In the genomic region with DNA sequence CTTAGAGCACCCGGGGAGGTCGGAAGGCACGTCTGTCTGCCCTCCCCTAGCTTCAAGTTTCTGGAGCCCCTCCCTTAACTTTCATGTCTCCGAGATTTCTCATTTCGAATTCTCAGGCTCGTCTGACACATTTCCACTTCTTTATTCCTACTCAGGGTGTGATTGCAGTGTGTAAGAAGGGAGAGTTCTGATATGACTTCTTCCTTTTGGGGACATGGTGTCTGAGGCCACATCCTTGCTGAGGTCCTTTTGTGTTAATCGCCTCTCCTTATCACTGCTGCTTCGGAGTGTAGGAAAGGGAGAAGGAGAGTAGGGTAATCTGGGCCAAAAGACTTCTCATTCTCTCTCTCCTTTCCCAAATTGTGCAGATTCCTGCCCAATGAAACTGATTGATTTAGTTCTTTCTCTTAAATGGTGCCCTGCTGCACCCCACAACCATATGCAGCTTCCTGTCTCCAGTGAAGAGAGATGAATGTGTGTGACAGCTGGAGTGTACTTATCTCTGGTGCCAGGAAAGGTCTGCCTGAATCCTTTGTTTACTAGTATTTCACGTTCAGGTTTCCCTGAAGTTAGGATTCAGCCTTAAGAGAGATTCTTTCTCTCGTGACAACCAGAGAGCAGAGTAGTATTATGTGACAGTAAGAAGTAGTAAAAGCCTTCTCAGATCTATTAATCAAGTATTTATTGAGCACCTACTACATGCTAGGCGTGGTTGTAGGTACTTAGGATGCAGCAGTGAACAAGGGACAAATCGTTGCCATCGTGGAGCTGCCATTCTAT, we compare ENCODE assay signal across 8 cellular contexts. TPM values are rescaled to one million over a fixed set of nuclear protein-coding genes. Genes with fewer than 3 reads are reported as not detected.
A peak's percentile ranks its signal among the peaks of the same experiment; 100 is the strongest.
DNase-seq lines count a peak whose midpoint lies in the region; ATAC-seq, FAIRE-seq and TF ChIP-seq lines count a peak whose summit lies in the region.

No MANE protein-coding gene starts in this region.

- peak; percentile 7 for ATAC-seq in activated naive CD8-positive, alpha-beta T cell treated with anti-CD3 and anti-CD28 coated beads, Interleukin-2, amount 10 ng/mL, durations not matched to agents 7 days and 5 days (ENCODE audit: low read depth)
- ATAC-seq in HepG2 (0 out of 3 replicates have a peak, but pooled peaks have one; percentile 8), HG03039 (IDR thresholded peaks at IDR 0.05; ENCODE audit: unreplicated experiment) (no peak)

- H3K4me3 ChIP-seq in HUES64 (ENCODE audit: low read length) (peak overlapping the region; percentile 93), HepG2 (replicated peaks in 1 of 3; ENCODE audit: insufficient read depth in 1 of 3, low read depth in 2 of 3, low read length in 3 of 3) (peak overlapping the region; percentile 83 to 95 (median 90))

- H3K4me1 ChIP-seq in HUES64 (ENCODE audit: insufficient read depth, low read length) (peaks cover 13% of the 10 kb centered on the region), HepG2 (ENCODE audit: insufficient read depth, low read length) (peaks cover 49% of the 10 kb centered on the region)

- FAIRE-seq in HepG2 (lab: Jason Lieb, UNC), result no peak

- H3K9me3 ChIP-seq in HUES64 (ENCODE audit: insufficient read depth, low read depth, low read length), result no peaks in the 10 kb centered on the region
- H3K9me3 ChIP-seq in HepG2 (ENCODE audit: low read length), result no peaks in the 10 kb centered on the region

- no peaks in the 10 kb centered on the region for H3K27me3 ChIP-seq in HUES64 (ENCODE audit: insufficient read depth, low read length)
- H3K27me3 ChIP-seq in HepG2 (ENCODE audit: control insufficient read depth in 1 of 2, insufficient read depth in 2 of 2, low read length in 2 of 2), result no peaks in the 10 kb centered on the region; a peak in 1 of 5 replicates

- no peak for TF ChIP-seq POLR2A in HepG2 (IDR thresholded peaks at IDR 0.05; ENCODE audit: insufficient read depth in 1 of 2, low read depth in 2 of 2, low read length in 2 of 2)

- peak overlapping the region; percentile 92 for H3K27ac ChIP-seq in HUES64 (ENCODE audit: low read depth, low read length)
- H3K27ac ChIP-seq in HepG2 (ENCODE audit: extremely low read length, insufficient read depth, low read length), result peak overlapping the region; percentile 82

- no peak for TF ChIP-seq EP300 in HepG2 (IDR thresholded peaks at IDR 0.05; ENCODE audit: low read depth in 2 of 2, low read length in 2 of 2)
- TF ChIP-seq EP300 in HepG2 (CRISPR knock-in tag; IDR thresholded peaks at IDR 0.05; ENCODE audit: borderline replicate concordance), result no peak

- H3K79me2 ChIP-seq in HepG2 (ENCODE audit: insufficient read depth, low read length), result peaks cover 52% of the 10 kb centered on the region

- H2AFZ ChIP-seq in HepG2 (ENCODE audit: low read length), result no peak overlapping the region

- CTCF ChIA-PET in HepG2 (lab: Yijun Ruan, JAX; ENCODE audit: low intra/inter-chr PET ratio, low total read pairs), result interaction anchor here (1.5 kb wide), 2 partner anchors 34 to 112 kb away, joined by 5 to 19 read pairs; no protein-coding TSS in a partner anchor

- H3K4me1 Mint-ChIP-seq in activated naive CD8-positive, alpha-beta T cell treated with anti-CD3 and anti-CD28 coated beads, Interleukin-2, amount 10 ng/mL, durations not matched to agents 7 days and 5 days, result peaks cover 39% of the 10 kb centered on the region
- peaks cover 34% of the 10 kb centered on the region for H3K4me1 Mint-ChIP-seq in type B pancreatic cell (ENCODE audit: unreplicated experiment)

- POLR2A ChIA-PET in activated naive CD8-positive, alpha-beta T cell treated with anti-CD3 and anti-CD28 coated beads, Interleukin-2, amount 10 ng/mL, durations not matched to agents 7 days and 5 days (lab: Charles Lee), result interaction anchor here (0.6 to 1.6 kb wide), 15 partner anchors 12 to 176 kb away, joined by 3 to 8 read pairs (median 4); a partner anchor contains a TSS
- POLR2A ChIA-PET in HepG2 (lab: Yijun Ruan, JAX), result no interaction called here

- TF ChIP-seq CTCF in HepG2 (CRISPR knock-in tag; IDR thresholded peaks at IDR 0.05) (no peak), type B pancreatic cell (conservative IDR thresholded peaks at IDR 0.05) (no peak)

- in situ Hi-C loops in HepG2 (cut with HindIII; ENCODE audit: extremely low pct_ligation_motif_present, low pct_unique_long_range_greater_than_20kb), result no loop called here

- TF ChIP-seq RAD21 in HepG2 (CRISPR knock-in tag; IDR thresholded peaks at IDR 0.05), result no peak

- H3K9me3 Mint-ChIP-seq in activated naive CD8-positive, alpha-beta T cell treated with anti-CD3 and anti-CD28 coated beads, Interleukin-2, amount 10 ng/mL, durations not matched to agents 7 days and 5 days, result no peaks in the 10 kb centered on the region
- H3K9me3 Mint-ChIP-seq in type B pancreatic cell, result no peaks in the 10 kb centered on the region

- H3K36me3 ChIP-seq in HUES64 (ENCODE audit: insufficient read depth, low read length) (peaks cover 6% of the 10 kb centered on the region), HepG2 (replicated peaks in 1 of 2; ENCODE audit: control insufficient read depth in 1 of 2, insufficient read depth in 2 of 2, low read length in 2 of 2) (no peaks in the 10 kb centered on the region; a peak in 1 of 5 replicates)

- H3K4me3 Mint-ChIP-seq in activated naive CD8-positive, alpha-beta T cell treated with anti-CD3 and anti-CD28 coated beads, Interleukin-2, amount 10 ng/mL, durations not matched to agents 7 days and 5 days, result peak overlapping the region; percentile 94
- peak overlapping the region; percentile 91 for H3K4me3 Mint-ChIP-seq in type B pancreatic cell

- intact Hi-C loops in HepG2 (cut with micrococcal nuclease; ENCODE audit: unreplicated experiment) (loop anchor here (5.0 kb wide), 1 partner anchor 195 kb away; no protein-coding TSS in a partner anchor), head of caudate nucleus (cut with DNase I) (loop anchor here (5.0 kb wide), 1 partner anchor 185 kb away; no protein-coding TSS in a partner anchor)

- WGBS in HUES64, result 25% methylated on average over 10 of the region's 13 CpGs
- 3% methylated on average over 13 of the region's 13 CpGs for WGBS in HepG2 (ENCODE audit: low lambda C conversion rate)

- DNase-seq in NCI-H82 (lab: John Stamatoyannopoulos, UW), result peak; percentile 68
- no peak for DNase-seq in NCI-H82 treated with DMSO at 0.1 percent for 48 hours (lab: John Stamatoyannopoulos, UW; ENCODE audit: unreplicated experiment)
- no peak for DNase-seq in activated naive CD8-positive, alpha-beta T cell treated with anti-CD3 and anti-CD28 coated beads, Interleukin-2, amount 10 ng/mL, durations not matched to agents 7 days and 5 days
- no peak for DNase-seq in HepG2 (ENCODE audit: low spot score)
- no peak for DNase-seq in type B pancreatic cell (ENCODE audit: extremely low spot score, unreplicated experiment)
- DNase-seq in head of caudate nucleus, result no peak

- BruUV-seq in HepG2 (replicated peaks; lab: Mats Ljungman, UMichigan), result TSS peak; percentile 85

- H3K9ac ChIP-seq in HUES64 (ENCODE audit: low read depth, low read length) (peak overlapping the region; percentile 84), HepG2 (ENCODE audit: insufficient read depth, low read depth, low read length) (peak overlapping the region; percentile 90)

- H4K20me1 ChIP-seq in HepG2 (ENCODE audit: insufficient read depth, low read length), result no peaks in the 10 kb centered on the region

- H3K36me3 Mint-ChIP-seq in activated naive CD8-positive, alpha-beta T cell treated with anti-CD3 and anti-CD28 coated beads, Interleukin-2, amount 10 ng/mL, durations not matched to agents 7 days and 5 days, result peaks cover 31% of the 10 kb centered on the region
- peaks cover 11% of the 10 kb centered on the region for H3K36me3 Mint-ChIP-seq in type B pancreatic cell

- H3K27ac Mint-ChIP-seq in activated naive CD8-positive, alpha-beta T cell treated with anti-CD3 and anti-CD28 coated beads, Interleukin-2, amount 10 ng/mL, durations not matched to agents 7 days and 5 days, result peak overlapping the region; percentile 89
- H3K27ac Mint-ChIP-seq in type B pancreatic cell, result peak overlapping the region; percentile 97

- no peaks in the 10 kb centered on the region for H3K27me3 Mint-ChIP-seq in activated naive CD8-positive, alpha-beta T cell treated with anti-CD3 and anti-CD28 coated beads, Interleukin-2, amount 10 ng/mL, durations not matched to agents 7 days and 5 days
- H3K27me3 Mint-ChIP-seq in type B pancreatic cell, result no peaks in the 10 kb centered on the region

- peak overlapping the region; percentile 80 for H3K4me2 ChIP-seq in HepG2 (ENCODE audit: low read depth, low read length)

RNA-seq across cellular contexts. Expression of a gene that starts 0.7 kb away (rescaled TPM):
- 61.5 TPM for polyA plus RNA-seq in HUES64 (2013, experiment 1 of 2)
- 66.2 TPM for polyA plus RNA-seq in HUES64 (2013, experiment 2 of 2)
- total RNA-seq in activated naive CD8-positive, alpha-beta T cell treated with anti-CD3 and anti-CD28 coated beads, Interleukin-2, amount 10 ng/mL, durations not matched to agents 7 days and 5 days, result 100 to 1,000 TPM; 117 to 127 TPM
- total RNA-seq in HepG2 (2016; rRNA removed; fragmentation: Illumina TruSeq; extraction: Trizol) (45.5 and 47.6 TPM in 2 replicates), type B pancreatic cell (ENCODE audit: low replicate concordance) (28.0 and 67.7 TPM in 2 replicates)
- total RNA-seq in HepG2 (2016; cell fraction: cytosol; rRNA removed; fragmentation: Illumina TruSeq; extraction: Trizol; ENCODE audit: low read depth), result 7.7 and 8.2 TPM in 2 replicates
- 43.2 and 48.8 TPM in 2 replicates for total RNA-seq in HepG2 (2016; cell fraction: insoluble cytoplasmic fraction; rRNA removed; fragmentation: Illumina TruSeq; extraction: Trizol)
- 18.6 and 22.9 TPM in 2 replicates for total RNA-seq in HepG2 (2016; cell fraction: membrane; rRNA removed; fragmentation: Illumina TruSeq; extraction: Trizol)
- total RNA-seq in HepG2 (2016; cell fraction: nucleus; rRNA removed; fragmentation: Illumina TruSeq; extraction: Trizol), result 40.9 and 44.4 TPM in 2 replicates
- 20.4 and 25.0 TPM in 2 replicates for polyA plus RNA-seq in HepG2 (2011; rRNA removed)
- 12.6 and 23.6 TPM in 2 replicates for polyA plus RNA-seq in HepG2 (2011; cell fraction: cytosol; rRNA removed)
- 42.5 and 71.9 TPM in 2 replicates for polyA plus RNA-seq in HepG2 (2011; cell fraction: nucleus; rRNA removed)
- 13.7 and 21.2 TPM in 2 replicates for polyA plus RNA-seq in HepG2 (2012)
- 3.3 and 3.9 TPM in 2 replicates for polyA plus RNA-seq in HepG2 (2016; cell fraction: cytosol; fragmentation: Illumina TruSeq; extraction: Trizol; ENCODE audit: low read depth)
- 50.9 and 58.4 TPM in 2 replicates for polyA plus RNA-seq in HepG2 (2016; cell fraction: insoluble cytoplasmic fraction; fragmentation: Illumina TruSeq; extraction: Trizol; ENCODE audit: low read depth)
- polyA plus RNA-seq in HepG2 (2016; cell fraction: membrane; fragmentation: Illumina TruSeq; extraction: Trizol; ENCODE audit: low read depth), result 6.2 and 7.1 TPM in 2 replicates
- 83.2 and 93.0 TPM in 2 replicates for polyA plus RNA-seq in HepG2 (2016; cell fraction: nucleus; fragmentation: Illumina TruSeq; extraction: Trizol; ENCODE audit: insufficient read depth, low read depth)
- polyA minus RNA-seq in HepG2 (2011; rRNA and poly(A)+ RNA removed; ENCODE audit: low replicate concordance), result 36.0 and 106 TPM in 2 replicates
- 8.9 and 14.8 TPM in 2 replicates for polyA minus RNA-seq in HepG2 (2011; cell fraction: cytosol; rRNA and poly(A)+ RNA removed)
- polyA minus RNA-seq in HepG2 (2011; cell fraction: nucleus; rRNA and poly(A)+ RNA removed), result 35.4 and 47.3 TPM in 2 replicates

RNA-seq across cellular contexts. Expression of a gene that starts 18.5 kb away (rescaled TPM):
- polyA plus RNA-seq in HUES64 (2013, experiment 1 of 2), result 34.9 TPM
- 39.5 TPM for polyA plus RNA-seq in HUES64 (2013, experiment 2 of 2)
- total RNA-seq in activated naive CD8-positive, alpha-beta T cell treated with anti-CD3 and anti-CD28 coated beads, Interleukin-2, amount 10 ng/mL, durations not matched to agents 7 days and 5 days, result 100 to 1,000 TPM in 1 of 2 experiments, 10 to 100 TPM in 1; 98.3 to 105 TPM
- total RNA-seq in HepG2 (2016; rRNA removed; fragmentation: Illumina TruSeq; extraction: Trizol) (14.3 and 25.4 TPM in 2 replicates), type B pancreatic cell (ENCODE audit: low replicate concordance) (23.8 and 49.6 TPM in 2 replicates)
- 8.6 and 10.0 TPM in 2 replicates for total RNA-seq in HepG2 (2016; cell fraction: cytosol; rRNA removed; fragmentation: Illumina TruSeq; extraction: Trizol; ENCODE audit: low read depth)
- 13.8 and 26.7 TPM in 2 replicates for total RNA-seq in HepG2 (2016; cell fraction: insoluble cytoplasmic fraction; rRNA removed; fragmentation: Illumina TruSeq; extraction: Trizol)
- 20.1 and 20.5 TPM in 2 replicates for total RNA-seq in HepG2 (2016; cell fraction: membrane; rRNA removed; fragmentation: Illumina TruSeq; extraction: Trizol)
- total RNA-seq in HepG2 (2016; cell fraction: nucleus; rRNA removed; fragmentation: Illumina TruSeq; extraction: Trizol), result 25.9 and 27.3 TPM in 2 replicates
- 61.9 and 77.2 TPM in 2 replicates for polyA plus RNA-seq in HepG2 (2011; rRNA removed)
- polyA plus RNA-seq in HepG2 (2011; cell fraction: cytosol; rRNA removed), result 41.5 and 45.3 TPM in 2 replicates
- polyA plus RNA-seq in HepG2 (2011; cell fraction: nucleus; rRNA removed), result 358 and 376 TPM in 2 replicates
- 45.7 and 67.9 TPM in 2 replicates for polyA plus RNA-seq in HepG2 (2012)
- 16.9 and 19.4 TPM in 2 replicates for polyA plus RNA-seq in HepG2 (2016; cell fraction: cytosol; fragmentation: Illumina TruSeq; extraction: Trizol; ENCODE audit: low read depth)
- 26.3 and 31.9 TPM in 2 replicates for polyA plus RNA-seq in HepG2 (2016; cell fraction: insoluble cytoplasmic fraction; fragmentation: Illumina TruSeq; extraction: Trizol; ENCODE audit: low read depth)
- 31.4 and 34.9 TPM in 2 replicates for polyA plus RNA-seq in HepG2 (2016; cell fraction: membrane; fragmentation: Illumina TruSeq; extraction: Trizol; ENCODE audit: low read depth)
- polyA plus RNA-seq in HepG2 (2016; cell fraction: nucleus; fragmentation: Illumina TruSeq; extraction: Trizol; ENCODE audit: insufficient read depth, low read depth), result 98.6 and 111 TPM in 2 replicates
- 22.2 and 35.1 TPM in 2 replicates for polyA minus RNA-seq in HepG2 (2011; rRNA and poly(A)+ RNA removed; ENCODE audit: low replicate concordance)
- 11.8 and 13.5 TPM in 2 replicates for polyA minus RNA-seq in HepG2 (2011; cell fraction: cytosol; rRNA and poly(A)+ RNA removed)
- 33.0 and 41.3 TPM in 2 replicates for polyA minus RNA-seq in HepG2 (2011; cell fraction: nucleus; rRNA and poly(A)+ RNA removed)

RNA-seq across cellular contexts. Expression of a gene that starts 25.5 kb away (rescaled TPM):
- polyA plus RNA-seq in HUES64 (2013, experiment 1 of 2), result 210 TPM
- polyA plus RNA-seq in HUES64 (2013, experiment 2 of 2), result 234 TPM
- 100 to 1,000 TPM; 202 to 209 TPM for total RNA-seq in activated naive CD8-positive, alpha-beta T cell treated with anti-CD3 and anti-CD28 coated beads, Interleukin-2, amount 10 ng/mL, durations not matched to agents 7 days and 5 days
- total RNA-seq in HepG2 (2016; rRNA removed; fragmentation: Illumina TruSeq; extraction: Trizol) (106 and 180 TPM in 2 replicates), type B pancreatic cell (ENCODE audit: low replicate concordance) (212 and 278 TPM in 2 replicates)
- total RNA-seq in HepG2 (2016; cell fraction: cytosol; rRNA removed; fragmentation: Illumina TruSeq; extraction: Trizol; ENCODE audit: low read depth), result 87.7 and 122 TPM in 2 replicates
- 99.2 and 177 TPM in 2 replicates for total RNA-seq in HepG2 (2016; cell fraction: insoluble cytoplasmic fraction; rRNA removed; fragmentation: Illumina TruSeq; extraction: Trizol)
- total RNA-seq in HepG2 (2016; cell fraction: membrane; rRNA removed; fragmentation: Illumina TruSeq; extraction: Trizol), result 103 and 132 TPM in 2 replicates
- 108 and 119 TPM in 2 replicates for total RNA-seq in HepG2 (2016; cell fraction: nucleus; rRNA removed; fragmentation: Illumina TruSeq; extraction: Trizol)
- 169 and 170 TPM in 2 replicates for polyA plus RNA-seq in HepG2 (2011; rRNA removed)
- 216 and 233 TPM in 2 replicates for polyA plus RNA-seq in HepG2 (2011; cell fraction: cytosol; rRNA removed)
- 172 and 210 TPM in 2 replicates for polyA plus RNA-seq in HepG2 (2011; cell fraction: nucleus; rRNA removed)
- 255 and 283 TPM in 2 replicates for polyA plus RNA-seq in HepG2 (2012)
- polyA plus RNA-seq in HepG2 (2016; cell fraction: cytosol; fragmentation: Illumina TruSeq; extraction: Trizol; ENCODE audit: low read depth), result 146 and 200 TPM in 2 replicates
- polyA plus RNA-seq in HepG2 (2016; cell fraction: insoluble cytoplasmic fraction; fragmentation: Illumina TruSeq; extraction: Trizol; ENCODE audit: low read depth), result 151 and 161 TPM in 2 replicates
- polyA plus RNA-seq in HepG2 (2016; cell fraction: membrane; fragmentation: Illumina TruSeq; extraction: Trizol; ENCODE audit: low read depth), result 164 and 192 TPM in 2 replicates
- polyA plus RNA-seq in HepG2 (2016; cell fraction: nucleus; fragmentation: Illumina TruSeq; extraction: Trizol; ENCODE audit: insufficient read depth, low read depth), result 257 and 280 TPM in 2 replicates
- 123 and 177 TPM in 2 replicates for polyA minus RNA-seq in HepG2 (2011; rRNA and poly(A)+ RNA removed; ENCODE audit: low replicate concordance)
- 58.9 and 70.6 TPM in 2 replicates for polyA minus RNA-seq in HepG2 (2011; cell fraction: cytosol; rRNA and poly(A)+ RNA removed)
- polyA minus RNA-seq in HepG2 (2011; cell fraction: nucleus; rRNA and poly(A)+ RNA removed), result 46.0 and 46.9 TPM in 2 replicates

RNA-seq across cellular contexts. Expression of a gene that starts 27.5 kb away (rescaled TPM):
- 51.5 TPM for polyA plus RNA-seq in HUES64 (2013, experiment 1 of 2)
- polyA plus RNA-seq in HUES64 (2013, experiment 2 of 2), result 50.1 TPM
- 10 to 100 TPM; 53.3 to 60.1 TPM for total RNA-seq in activated naive CD8-positive, alpha-beta T cell treated with anti-CD3 and anti-CD28 coated beads, Interleukin-2, amount 10 ng/mL, durations not matched to agents 7 days and 5 days
- total RNA-seq in HepG2 (2016; rRNA removed; fragmentation: Illumina TruSeq; extraction: Trizol) (0.41 and 0.75 TPM in 2 replicates), type B pancreatic cell (ENCODE audit: low replicate concordance) (18.4 and 74.1 TPM in 2 replicates)
- 0.09 and 0.10 TPM in 2 replicates for total RNA-seq in HepG2 (2016; cell fraction: cytosol; rRNA removed; fragmentation: Illumina TruSeq; extraction: Trizol; ENCODE audit: low read depth)
- total RNA-seq in HepG2 (2016; cell fraction: insoluble cytoplasmic fraction; rRNA removed; fragmentation: Illumina TruSeq; extraction: Trizol), result 0.42 and 0.78 TPM in 2 replicates
- 0.14 and 0.15 TPM in 2 replicates for total RNA-seq in HepG2 (2016; cell fraction: membrane; rRNA removed; fragmentation: Illumina TruSeq; extraction: Trizol)
- 1.1 and 1.4 TPM in 2 replicates for total RNA-seq in HepG2 (2016; cell fraction: nucleus; rRNA removed; fragmentation: Illumina TruSeq; extraction: Trizol)
- 1.1 and 1.9 TPM in 2 replicates for polyA plus RNA-seq in HepG2 (2011; rRNA removed)
- 0.32 and 0.33 TPM in 2 replicates for polyA plus RNA-seq in HepG2 (2011; cell fraction: cytosol; rRNA removed)
- polyA plus RNA-seq in HepG2 (2011; cell fraction: nucleus; rRNA removed), result 12.4 and 12.6 TPM in 2 replicates
- polyA plus RNA-seq in HepG2 (2012), result 2.7 and 3.4 TPM in 2 replicates
- polyA plus RNA-seq in HepG2 (2016; cell fraction: cytosol; fragmentation: Illumina TruSeq; extraction: Trizol; ENCODE audit: low read depth), result 0.07 TPM in 2 replicates
- 0.70 and 1.0 TPM in 2 replicates for polyA plus RNA-seq in HepG2 (2016; cell fraction: insoluble cytoplasmic fraction; fragmentation: Illumina TruSeq; extraction: Trizol; ENCODE audit: low read depth)
- polyA plus RNA-seq in HepG2 (2016; cell fraction: membrane; fragmentation: Illumina TruSeq; extraction: Trizol; ENCODE audit: low read depth), result 0.16 and 0.18 TPM in 2 replicates
- 6.2 and 14.4 TPM in 2 replicates for polyA plus RNA-seq in HepG2 (2016; cell fraction: nucleus; fragmentation: Illumina TruSeq; extraction: Trizol; ENCODE audit: insufficient read depth, low read depth)
- 0.98 and 2.6 TPM in 2 replicates for polyA minus RNA-seq in HepG2 (2011; rRNA and poly(A)+ RNA removed; ENCODE audit: low replicate concordance)
- 0.26 and 0.49 TPM in 2 replicates for polyA minus RNA-seq in HepG2 (2011; cell fraction: cytosol; rRNA and poly(A)+ RNA removed)
- 2.2 and 4.4 TPM in 2 replicates for polyA minus RNA-seq in HepG2 (2011; cell fraction: nucleus; rRNA and poly(A)+ RNA removed)
